In the genomic region with DNA sequence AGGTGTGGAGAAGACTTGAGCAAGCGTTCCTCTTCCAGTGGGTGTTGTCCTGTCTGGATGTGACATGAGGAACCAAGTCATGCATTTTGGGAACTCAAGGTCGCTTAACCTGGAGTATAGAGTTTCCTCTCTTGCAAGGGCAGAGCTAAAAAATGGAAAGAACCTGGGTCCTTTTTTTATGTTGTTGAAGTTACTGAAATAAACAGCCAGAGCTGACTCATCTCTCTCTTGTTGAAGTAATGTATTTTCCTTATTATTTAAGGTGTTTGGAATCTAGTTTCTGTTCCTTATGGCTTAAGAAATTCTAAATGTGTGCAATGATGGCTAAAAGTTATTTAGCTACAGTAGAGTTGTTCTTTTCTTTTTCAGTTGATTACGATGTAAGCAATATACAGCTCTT, we compare ENCODE assay signal across 16 cellular contexts.
A peak's percentile ranks its signal among the peaks of the same experiment; 100 is the strongest.
DNase-seq lines count a peak whose midpoint lies in the region; ATAC-seq and TF ChIP-seq lines count a peak whose summit lies in the region.
"Had no signal": no experiment of that assay in that cellular context is flagged by ENCODE, and none has a peak within 500 bp of the region (broad histone marks: within the 10 kb centered on the region; RNA-seq: fewer than 3 reads in every experiment).

No MANE protein-coding gene starts in this region.

- H3K4me1 ChIP-seq in ACC112 (ENCODE audit: control insufficient read depth, insufficient read depth, low read length, unreplicated experiment) = peaks cover 65% of the 10 kb centered on the region
- H3K4me1 ChIP-seq in OCI-LY3 (ENCODE audit: low read length) = peaks cover 30% of the 10 kb centered on the region
- H3K4me1 ChIP-seq in esophagus squamous epithelium = peaks cover 9 to 44% (median 27%) of the 10 kb centered on the region in 3 donors
- H3K4me1 ChIP-seq in sigmoid colon = peaks cover 0 to 78% (median 54%) of the 10 kb centered on the region in 4 donors
- H3K4me1 ChIP-seq in tibial nerve = peaks cover 0 to 45% (median 12%) of the 10 kb centered on the region in 4 donors

- no peak overlapping the region for H3K9ac ChIP-seq in OCI-LY3 (ENCODE audit: low read length)

- H3K4me3 ChIP-seq in ACC112 (ENCODE audit: low read depth, low read length) = peak overlapping the region; percentile 31; the same call in 1 of the 2 replicates
- H3K4me3 ChIP-seq in OCI-LY3 (ENCODE audit: low read length) = peak overlapping the region; percentile 9; the same call in 1 of the 2 replicates
- H3K4me3 ChIP-seq in esophagus squamous epithelium = no peak overlapping the region
- no peak overlapping the region for H3K4me3 ChIP-seq in sigmoid colon
- H3K4me3 ChIP-seq in tibial nerve = no peak overlapping the region

- no peak overlapping the region for H3K4me3 Mint-ChIP-seq in activated T-helper 2 cell treated with anti-CD3 and anti-CD28 coated beads, Interferon-gamma antibody, Interleukin-2, Interleukin-4, amounts not matched to agents 10 μg/mL and 5 μg/mL and 100 μg/mL, durations not matched to agents 14 hours and 24 hours and 36 hours (ENCODE audit: low read depth)
- H3K4me3 Mint-ChIP-seq: activated CD8-positive, alpha-beta T cell treated with anti-CD3 and anti-CD28 coated beads for 36 hours; natural killer cell had no signal

- TF ChIP-seq CTCF in OCI-LY3 (IDR thresholded peaks at IDR 0.05; ENCODE audit: low read depth, low read length) (no peak), esophagus squamous epithelium (IDR thresholded peaks at IDR 0.05) (no peak), sigmoid colon (IDR thresholded peaks at IDR 0.05) (no peak), tibial nerve (IDR thresholded peaks at IDR 0.05) (no peak)

- no peak for ATAC-seq in GM18870 (IDR thresholded peaks at IDR 0.05; ENCODE audit: unreplicated experiment)
- ATAC-seq: left colon, natural killer cell had no signal

- 70 to 82% methylated on average over 3 of the region's 3 CpGs for WGBS in esophagus squamous epithelium, 2 donors
- 89 to 95% methylated on average over 3 of the region's 3 CpGs for WGBS in sigmoid colon, 2 donors
- 94 to 96% methylated on average over 3 of the region's 3 CpGs for WGBS in tibial nerve, 2 donors

- intact Hi-C loops in esophagus squamous epithelium (cut with DNase I) (no loop called here), sigmoid colon (cut with DNase I) (loop anchor here (5.0 kb wide), 1 partner anchor 50 kb away; no protein-coding TSS in a partner anchor)
- intact Hi-C loops in activated T-helper 2 cell treated with anti-CD3 and anti-CD28 coated beads, Interferon-gamma antibody, Interleukin-2, Interleukin-4, amounts not matched to agents 10 μg/mL and 5 μg/mL and 100 μg/mL, durations not matched to agents 14 hours and 24 hours and 36 hours (cut with micrococcal nuclease) = loop anchor here (1.0 to 5.0 kb wide), 8 partner anchors 21 to 376 kb away; no protein-coding TSS in a partner anchor

- H3K27me3 ChIP-seq in ACC112 (ENCODE audit: insufficient read depth, low read length) = no peaks in the 10 kb centered on the region
- H3K27me3 ChIP-seq in OCI-LY3 (ENCODE audit: low read depth, low read length) = peaks cover 3% of the 10 kb centered on the region; the same call in 1 of the 2 replicates
- no peaks in the 10 kb centered on the region for H3K27me3 ChIP-seq in esophagus squamous epithelium
- H3K27me3 ChIP-seq in sigmoid colon = no peaks in the 10 kb centered on the region
- no peaks in the 10 kb centered on the region for H3K27me3 ChIP-seq in tibial nerve
- H3K27me3 ChIP-seq: adrenal gland had no signal

- TF ChIP-seq POLR2A in esophagus squamous epithelium (IDR thresholded peaks at IDR 0.05) (no peak), sigmoid colon (IDR thresholded peaks at IDR 0.05) (no peak), tibial nerve (IDR thresholded peaks at IDR 0.05) (no peak)

- H3K9me3 ChIP-seq in OCI-LY3 (ENCODE audit: insufficient read depth, low read length) (no peaks in the 10 kb centered on the region), esophagus squamous epithelium (no peaks in the 10 kb centered on the region), sigmoid colon (no peaks in the 10 kb centered on the region), tibial nerve (peaks cover 0 to 4% (median 0%) of the 10 kb centered on the region in 4 donors)
- H3K9me3 ChIP-seq: adrenal gland had no signal

- no peak overlapping the region for H3K27ac Mint-ChIP-seq in activated T-helper 2 cell treated with anti-CD3 and anti-CD28 coated beads, Interferon-gamma antibody, Interleukin-2, Interleukin-4, amounts not matched to agents 10 μg/mL and 5 μg/mL and 100 μg/mL, durations not matched to agents 14 hours and 24 hours and 36 hours
- H3K27ac Mint-ChIP-seq: natural killer cell, progenitor cell of endocrine pancreas had no signal

- peaks cover 10% of the 10 kb centered on the region for H3K36me3 ChIP-seq in ACC112 (ENCODE audit: insufficient read depth, low read length)
- peaks cover 4% of the 10 kb centered on the region for H3K36me3 ChIP-seq in OCI-LY3 (replicated peaks; ENCODE audit: low read depth, low read length)
- H3K36me3 ChIP-seq in esophagus squamous epithelium = no peaks in the 10 kb centered on the region
- H3K36me3 ChIP-seq in sigmoid colon = no peaks in the 10 kb centered on the region
- no peaks in the 10 kb centered on the region for H3K36me3 ChIP-seq in tibial nerve
- H3K36me3 ChIP-seq: adrenal gland had no signal

- no peak for TF ChIP-seq EP300 in sigmoid colon (IDR thresholded peaks at IDR 0.05)
- TF ChIP-seq EP300 in tibial nerve (IDR thresholded peaks at IDR 0.05) = no peak

- H4K20me1 ChIP-seq in OCI-LY3 (ENCODE audit: insufficient read depth, low read length) = no peaks in the 10 kb centered on the region

- DNase-seq in esophagus squamous epithelium (lab: John Stamatoyannopoulos, UW) (no peak), sigmoid colon (no peak), NCI-H2171 (lab: John Stamatoyannopoulos, UW) (no peak), tibial nerve (ENCODE audit: low spot score in 2 of 2) (no peak)
- DNase-seq in activated T-helper 2 cell treated with anti-CD3 and anti-CD28 coated beads, Interferon-gamma antibody, Interleukin-2, Interleukin-4, amounts not matched to agents 10 μg/mL and 5 μg/mL and 100 μg/mL, durations not matched to agents 14 hours and 24 hours and 36 hours (ENCODE audit: low spot score) = no peak
- DNase-seq: left colon, natural killer cell, NCI-H2029 treated with DMSO at 0.1 percent for 48 hours, NCI-H69 had no signal

- H3K27ac ChIP-seq in ACC112 (ENCODE audit: low read depth, low read length) (peak overlapping the region; percentile 100), OCI-LY3 (ENCODE audit: low read length) (no peak overlapping the region), esophagus squamous epithelium (peak overlapping the region in 3 of 4 donors; percentile 74 to 80 (median 77)), sigmoid colon (peak overlapping the region; percentile 66 to 80 (median 72)), tibial nerve (peak overlapping the region in 2 of 4 donors; percentile 48 to 74)
- H3K27ac ChIP-seq: VCaP had no signal

- H3K27me3 Mint-ChIP-seq in activated T-helper 2 cell treated with anti-CD3 and anti-CD28 coated beads, Interferon-gamma antibody, Interleukin-2, Interleukin-4, amounts not matched to agents 10 μg/mL and 5 μg/mL and 100 μg/mL, durations not matched to agents 14 hours and 24 hours and 36 hours (ENCODE audit: low read depth) = no peaks in the 10 kb centered on the region
- H3K27me3 Mint-ChIP-seq: progenitor cell of endocrine pancreas had no signal

- H2AFZ ChIP-seq in ACC112 (ENCODE audit: low read length, unreplicated experiment) (no peak overlapping the region), OCI-LY3 (ENCODE audit: low read depth, low read length) (no peak overlapping the region)

- H3K79me2 ChIP-seq in ACC112 (ENCODE audit: control insufficient read depth, insufficient read depth, low read length, unreplicated experiment) = no peaks in the 10 kb centered on the region
- no peaks in the 10 kb centered on the region for H3K79me2 ChIP-seq in OCI-LY3 (ENCODE audit: low read length)

- peaks cover 5% of the 10 kb centered on the region for H3K9me3 Mint-ChIP-seq in activated T-helper 2 cell treated with anti-CD3 and anti-CD28 coated beads, Interferon-gamma antibody, Interleukin-2, Interleukin-4, amounts not matched to agents 10 μg/mL and 5 μg/mL and 100 μg/mL, durations not matched to agents 14 hours and 24 hours and 36 hours
- H3K9me3 Mint-ChIP-seq: natural killer cell had no signal

- peaks cover 22% of the 10 kb centered on the region for H3K36me3 Mint-ChIP-seq in activated T-helper 2 cell treated with anti-CD3 and anti-CD28 coated beads, Interferon-gamma antibody, Interleukin-2, Interleukin-4, amounts not matched to agents 10 μg/mL and 5 μg/mL and 100 μg/mL, durations not matched to agents 14 hours and 24 hours and 36 hours (ENCODE audit: low read depth)
- H3K36me3 Mint-ChIP-seq: natural killer cell had no signal

- peaks cover 25% of the 10 kb centered on the region for H3K4me1 Mint-ChIP-seq in activated T-helper 2 cell treated with anti-CD3 and anti-CD28 coated beads, Interferon-gamma antibody, Interleukin-2, Interleukin-4, amounts not matched to agents 10 μg/mL and 5 μg/mL and 100 μg/mL, durations not matched to agents 14 hours and 24 hours and 36 hours (ENCODE audit: low read depth)

- peak overlapping the region; percentile 35 for H3K4me2 ChIP-seq in OCI-LY3 (ENCODE audit: low read length)

Comparison
In these comparisons a context has a peak if more than half of its experiments do, and no peak if none do; other contexts are left out.
1. H3K4me3 ChIP-seq: peak in ACC112 (single experiment) and OCI-LY3 (single experiment); none in esophagus squamous epithelium (0 of 4), sigmoid colon (0 of 4) and tibial nerve (0 of 4).